In genomic region chr14:105021656-105022275, GRCh38 we compare ENCODE assay signal across 1 cellular context.
TF ChIP-seq lines count a peak whose summit lies in the region.

No MANE protein-coding gene starts in this region.

TF ChIP-seq in A549, 52 proteins besides CTCF, POLR2A, EP300 and RAD21 (continued from another document):
- TF ChIP-seq HES2 (IDR thresholded peaks at IDR 0.05) (no peak), ZSCAN20 (CRISPR knock-in tag; IDR thresholded peaks at IDR 0.05) (no peak), MYC (IDR thresholded peaks at IDR 0.05; ENCODE audit: borderline replicate concordance, low read length) (no peak; the same call in 1 of the 2 replicates), JUNB (IDR thresholded peaks at IDR 0.05) (no peak), HOXB13 (CRISPR knock-in tag; IDR thresholded peaks at IDR 0.05; ENCODE audit: low read depth) (0 out of 2 replicates have a peak, but pooled peaks have one; percentile 41), PBX3 (IDR thresholded peaks at IDR 0.05) (no peak; the same call in 1 of the 2 replicates), HEYL (CRISPR knock-in tag; IDR thresholded peaks at IDR 0.05) (no peak), BCL3 (IDR thresholded peaks at IDR 0.05) (0 out of 3 replicates have a peak, but pooled peaks have one; percentile 39), RNF2 (IDR thresholded peaks at IDR 0.05; ENCODE audit: borderline replicate concordance, low read depth) (no peak), JUN (IDR thresholded peaks at IDR 0.05) (peak; percentile 23 to 52; a peak in 4 of 5 replicates), SREBF2 (IDR thresholded peaks at IDR 0.05) (no peak), FOSL2 (IDR thresholded peaks at IDR 0.05) (no peak), FOSL2 (CRISPR knock-in tag; IDR thresholded peaks at IDR 0.05) (no peak), ELK1 (IDR thresholded peaks at IDR 0.05; ENCODE audit: low read depth, low read length) (no peak), E2F6 (IDR thresholded peaks at IDR 0.05; ENCODE audit: borderline replicate concordance, low read depth) (no peak), CBX8 (IDR thresholded peaks at IDR 0.05) (no peak), ZFP36 (IDR thresholded peaks at IDR 0.05; ENCODE audit: borderline replicate concordance, partially characterized antibody) (no peak), HOXB5 (CRISPR knock-in tag; IDR thresholded peaks at IDR 0.05) (0 out of 2 replicates have a peak, but pooled peaks have one; percentile 13), TP53 (CRISPR knock-in tag; IDR thresholded peaks at IDR 0.05) (0 out of 2 replicates have a peak, but pooled peaks have one; percentile 61), MAFK (IDR thresholded peaks at IDR 0.05; ENCODE audit: partially characterized antibody) (no peak), CBX2 (IDR thresholded peaks at IDR 0.05; ENCODE audit: borderline replicate concordance, low read depth) (no peak), PHF8 (IDR thresholded peaks at IDR 0.05; ENCODE audit: borderline replicate concordance, low read depth) (0 out of 2 replicates have a peak, but pooled peaks have one; percentile 72)
